2 cellular contexts compared by ENCODE assay signal in genomic region chr11:134477486-134477885, GRCh38.
TF ChIP-seq lines count a peak whose summit lies in the region.

No MANE protein-coding gene starts in this region.

TF ChIP-seq in GM23338, 12 proteins besides CTCF, POLR2A, EP300 and RAD21:
- TF ChIP-seq POLR2AphosphoS5 (IDR thresholded peaks at IDR 0.05; ENCODE audit: low read depth) (no peak), ZNF331 (CRISPR knock-in tag; IDR thresholded peaks at IDR 0.05; ENCODE audit: low read depth) (no peak), NANOG (IDR thresholded peaks at IDR 0.05; ENCODE audit: borderline replicate concordance) (no peak), EZH2phosphoT487 (IDR thresholded peaks at IDR 0.05; ENCODE audit: unreplicated experiment) (no peak), ZNF462 (CRISPR knock-in tag; IDR thresholded peaks at IDR 0.05) (no peak), ZNF114 (CRISPR knock-in tag; IDR thresholded peaks at IDR 0.05) (no peak), STAT1 (IDR thresholded peaks at IDR 0.05; ENCODE audit: unreplicated experiment) (no peak), CREB1 (CRISPR knock-in tag; IDR thresholded peaks at IDR 0.05; ENCODE audit: low read depth) (no peak), REST (IDR thresholded peaks at IDR 0.05; ENCODE audit: unreplicated experiment) (no peak), ETS1 (IDR thresholded peaks at IDR 0.05) (no peak), EZH2 (IDR thresholded peaks at IDR 0.05; ENCODE audit: low read depth, unreplicated experiment) (no peak), JUNB (IDR thresholded peaks at IDR 0.05; ENCODE audit: unreplicated experiment) (no peak)

TF ChIP-seq in H1, 55 proteins besides CTCF, POLR2A, EP300 and RAD21:
- TF ChIP-seq SP4 (IDR thresholded peaks at IDR 0.05; ENCODE audit: low read length) (no peak), CHD7 (IDR thresholded peaks at IDR 0.05; ENCODE audit: insufficient replicate concordance, low read length) (no peak), FOSL1 (IDR thresholded peaks at IDR 0.05; ENCODE audit: insufficient read depth, low read depth, low read length) (no peak), CHD2 (IDR thresholded peaks at IDR 0.05; ENCODE audit: low read length) (no peak), ATF3 (IDR thresholded peaks at IDR 0.05; ENCODE audit: insufficient read depth, low read depth, low read length) (no peak), SIRT6 (IDR thresholded peaks at IDR 0.05; ENCODE audit: low read length) (no peak)
